In the genomic region with DNA sequence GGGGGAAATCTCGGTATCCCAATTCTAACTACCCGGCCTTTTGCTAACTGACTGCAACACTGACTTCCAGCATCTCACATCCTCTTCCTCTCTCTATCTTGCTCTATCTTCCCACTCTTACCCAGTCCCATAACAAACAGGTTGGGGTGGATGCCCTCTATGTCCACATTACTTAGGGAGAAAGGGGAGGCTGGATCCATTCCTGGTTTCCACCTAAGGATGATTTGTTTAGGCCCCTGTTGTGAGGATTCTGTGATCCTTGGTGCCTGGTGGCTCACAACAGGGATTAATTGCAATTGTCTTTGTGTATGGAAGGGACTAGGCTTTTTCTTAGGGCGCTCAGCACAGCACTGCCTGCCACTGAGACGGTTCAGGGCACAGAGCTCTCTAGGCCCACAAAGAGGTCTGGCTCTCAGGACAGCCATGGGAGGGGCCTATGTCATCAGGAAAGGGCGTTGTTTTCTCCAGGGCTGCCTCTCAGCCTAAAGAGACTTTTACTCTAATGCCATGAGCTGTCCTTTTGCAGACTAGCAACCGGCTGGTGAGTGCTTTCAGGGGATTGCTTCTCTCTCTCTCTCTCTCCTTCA, we compare ENCODE assay signal across 2 cellular contexts.
TF ChIP-seq lines count a peak whose summit lies in the region.

No MANE protein-coding gene starts in this region.

TF ChIP-seq in GM23338, 12 proteins besides CTCF, POLR2A, EP300 and RAD21:
- no peak for TF ChIP-seq POLR2AphosphoS5 (IDR thresholded peaks at IDR 0.05; ENCODE audit: low read depth)
- TF ChIP-seq STAT1 (IDR thresholded peaks at IDR 0.05; ENCODE audit: unreplicated experiment) = no peak
- no peak for TF ChIP-seq NANOG (IDR thresholded peaks at IDR 0.05; ENCODE audit: borderline replicate concordance)
- TF ChIP-seq ZNF114 (CRISPR knock-in tag; IDR thresholded peaks at IDR 0.05) = no peak
- no peak for TF ChIP-seq EZH2 (IDR thresholded peaks at IDR 0.05; ENCODE audit: low read depth, unreplicated experiment)
- TF ChIP-seq, protein P1, sequence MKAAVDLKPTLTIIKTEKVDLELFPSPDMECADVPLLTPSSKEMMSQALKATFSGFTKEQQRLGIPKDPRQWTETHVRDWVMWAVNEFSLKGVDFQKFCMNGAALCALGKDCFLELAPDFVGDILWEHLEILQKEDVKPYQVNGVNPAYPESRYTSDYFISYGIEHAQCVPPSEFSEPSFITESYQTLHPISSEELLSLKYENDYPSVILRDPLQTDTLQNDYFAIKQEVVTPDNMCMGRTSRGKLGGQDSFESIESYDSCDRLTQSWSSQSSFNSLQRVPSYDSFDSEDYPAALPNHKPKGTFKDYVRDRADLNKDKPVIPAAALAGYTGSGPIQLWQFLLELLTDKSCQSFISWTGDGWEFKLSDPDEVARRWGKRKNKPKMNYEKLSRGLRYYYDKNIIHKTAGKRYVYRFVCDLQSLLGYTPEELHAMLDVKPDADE (IDR thresholded peaks at IDR 0.05) = no peak
- TF ChIP-seq, protein P2, sequence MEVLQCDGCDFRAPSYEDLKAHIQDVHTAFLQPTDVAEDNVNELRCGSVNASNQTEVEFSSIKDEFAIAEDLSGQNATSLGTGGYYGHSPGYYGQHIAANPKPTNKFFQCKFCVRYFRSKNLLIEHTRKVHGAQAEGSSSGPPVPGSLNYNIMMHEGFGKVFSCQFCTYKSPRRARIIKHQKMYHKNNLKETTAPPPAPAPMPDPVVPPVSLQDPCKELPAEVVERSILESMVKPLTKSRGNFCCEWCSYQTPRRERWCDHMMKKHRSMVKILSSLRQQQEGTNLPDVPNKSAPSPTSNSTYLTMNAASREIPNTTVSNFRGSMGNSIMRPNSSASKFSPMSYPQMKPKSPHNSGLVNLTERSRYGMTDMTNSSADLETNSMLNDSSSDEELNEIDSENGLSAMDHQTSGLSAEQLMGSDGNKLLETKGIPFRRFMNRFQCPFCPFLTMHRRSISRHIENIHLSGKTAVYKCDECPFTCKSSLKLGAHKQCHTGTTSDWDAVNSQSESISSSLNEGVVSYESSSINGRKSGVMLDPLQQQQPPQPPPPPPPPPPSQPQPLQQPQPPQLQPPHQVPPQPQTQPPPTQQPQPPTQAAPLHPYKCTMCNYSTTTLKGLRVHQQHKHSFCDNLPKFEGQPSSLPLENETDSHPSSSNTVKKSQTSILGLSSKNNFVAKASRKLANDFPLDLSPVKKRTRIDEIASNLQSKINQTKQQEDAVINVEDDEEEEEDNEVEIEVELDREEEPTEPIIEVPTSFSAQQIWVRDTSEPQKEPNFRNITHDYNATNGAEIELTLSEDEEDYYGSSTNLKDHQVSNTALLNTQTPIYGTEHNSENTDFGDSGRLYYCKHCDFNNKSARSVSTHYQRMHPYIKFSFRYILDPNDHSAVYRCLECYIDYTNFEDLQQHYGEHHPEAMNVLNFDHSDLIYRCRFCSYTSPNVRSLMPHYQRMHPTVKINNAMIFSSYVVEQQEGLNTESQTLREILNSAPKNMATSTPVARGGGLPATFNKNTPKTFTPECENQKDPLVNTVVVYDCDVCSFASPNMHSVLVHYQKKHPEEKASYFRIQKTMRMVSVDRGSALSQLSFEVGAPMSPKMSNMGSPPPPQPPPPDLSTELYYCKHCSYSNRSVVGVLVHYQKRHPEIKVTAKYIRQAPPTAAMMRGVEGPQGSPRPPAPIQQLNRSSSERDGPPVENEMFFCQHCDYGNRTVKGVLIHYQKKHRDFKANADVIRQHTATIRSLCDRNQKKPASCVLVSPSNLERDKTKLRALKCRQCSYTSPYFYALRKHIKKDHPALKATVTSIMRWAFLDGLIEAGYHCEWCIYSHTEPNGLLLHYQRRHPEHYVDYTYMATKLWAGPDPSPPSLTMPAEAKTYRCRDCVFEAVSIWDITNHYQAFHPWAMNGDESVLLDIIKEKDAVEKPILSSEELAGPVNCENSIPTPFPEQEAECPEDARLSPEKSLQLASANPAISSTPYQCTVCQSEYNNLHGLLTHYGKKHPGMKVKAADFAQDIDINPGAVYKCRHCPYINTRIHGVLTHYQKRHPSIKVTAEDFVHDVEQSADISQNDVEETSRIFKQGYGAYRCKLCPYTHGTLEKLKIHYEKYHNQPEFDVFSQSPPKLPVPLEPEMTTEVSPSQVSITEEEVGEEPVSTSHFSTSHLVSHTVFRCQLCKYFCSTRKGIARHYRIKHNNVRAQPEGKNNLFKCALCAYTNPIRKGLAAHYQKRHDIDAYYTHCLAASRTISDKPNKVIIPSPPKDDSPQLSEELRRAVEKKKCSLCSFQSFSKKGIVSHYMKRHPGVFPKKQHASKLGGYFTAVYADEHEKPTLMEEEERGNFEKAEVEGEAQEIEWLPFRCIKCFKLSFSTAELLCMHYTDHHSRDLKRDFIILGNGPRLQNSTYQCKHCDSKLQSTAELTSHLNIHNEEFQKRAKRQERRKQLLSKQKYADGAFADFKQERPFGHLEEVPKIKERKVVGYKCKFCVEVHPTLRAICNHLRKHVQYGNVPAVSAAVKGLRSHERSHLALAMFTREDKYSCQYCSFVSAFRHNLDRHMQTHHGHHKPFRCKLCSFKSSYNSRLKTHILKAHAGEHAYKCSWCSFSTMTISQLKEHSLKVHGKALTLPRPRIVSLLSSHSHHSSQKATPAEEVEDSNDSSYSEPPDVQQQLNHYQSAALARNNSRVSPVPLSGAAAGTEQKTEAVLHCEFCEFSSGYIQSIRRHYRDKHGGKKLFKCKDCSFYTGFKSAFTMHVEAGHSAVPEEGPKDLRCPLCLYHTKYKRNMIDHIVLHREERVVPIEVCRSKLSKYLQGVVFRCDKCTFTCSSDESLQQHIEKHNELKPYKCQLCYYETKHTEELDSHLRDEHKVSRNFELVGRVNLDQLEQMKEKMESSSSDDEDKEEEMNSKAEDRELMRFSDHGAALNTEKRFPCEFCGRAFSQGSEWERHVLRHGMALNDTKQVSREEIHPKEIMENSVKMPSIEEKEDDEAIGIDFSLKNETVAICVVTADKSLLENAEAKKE (CRISPR knock-in tag; IDR thresholded peaks at IDR 0.05) = no peak
- TF ChIP-seq, protein P3, sequence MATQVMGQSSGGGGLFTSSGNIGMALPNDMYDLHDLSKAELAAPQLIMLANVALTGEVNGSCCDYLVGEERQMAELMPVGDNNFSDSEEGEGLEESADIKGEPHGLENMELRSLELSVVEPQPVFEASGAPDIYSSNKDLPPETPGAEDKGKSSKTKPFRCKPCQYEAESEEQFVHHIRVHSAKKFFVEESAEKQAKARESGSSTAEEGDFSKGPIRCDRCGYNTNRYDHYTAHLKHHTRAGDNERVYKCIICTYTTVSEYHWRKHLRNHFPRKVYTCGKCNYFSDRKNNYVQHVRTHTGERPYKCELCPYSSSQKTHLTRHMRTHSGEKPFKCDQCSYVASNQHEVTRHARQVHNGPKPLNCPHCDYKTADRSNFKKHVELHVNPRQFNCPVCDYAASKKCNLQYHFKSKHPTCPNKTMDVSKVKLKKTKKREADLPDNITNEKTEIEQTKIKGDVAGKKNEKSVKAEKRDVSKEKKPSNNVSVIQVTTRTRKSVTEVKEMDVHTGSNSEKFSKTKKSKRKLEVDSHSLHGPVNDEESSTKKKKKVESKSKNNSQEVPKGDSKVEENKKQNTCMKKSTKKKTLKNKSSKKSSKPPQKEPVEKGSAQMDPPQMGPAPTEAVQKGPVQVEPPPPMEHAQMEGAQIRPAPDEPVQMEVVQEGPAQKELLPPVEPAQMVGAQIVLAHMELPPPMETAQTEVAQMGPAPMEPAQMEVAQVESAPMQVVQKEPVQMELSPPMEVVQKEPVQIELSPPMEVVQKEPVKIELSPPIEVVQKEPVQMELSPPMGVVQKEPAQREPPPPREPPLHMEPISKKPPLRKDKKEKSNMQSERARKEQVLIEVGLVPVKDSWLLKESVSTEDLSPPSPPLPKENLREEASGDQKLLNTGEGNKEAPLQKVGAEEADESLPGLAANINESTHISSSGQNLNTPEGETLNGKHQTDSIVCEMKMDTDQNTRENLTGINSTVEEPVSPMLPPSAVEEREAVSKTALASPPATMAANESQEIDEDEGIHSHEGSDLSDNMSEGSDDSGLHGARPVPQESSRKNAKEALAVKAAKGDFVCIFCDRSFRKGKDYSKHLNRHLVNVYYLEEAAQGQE (IDR thresholded peaks at IDR 0.05; ENCODE audit: unreplicated experiment) = no peak

TF ChIP-seq in H1, 55 proteins besides CTCF, POLR2A, EP300 and RAD21:
- no peak for TF ChIP-seq NANOG (IDR thresholded peaks at IDR 0.05; ENCODE audit: insufficient read depth, low read depth, low read length, poor library complexity, severe bottlenecking)
- no peak for TF ChIP-seq JUND (IDR thresholded peaks at IDR 0.05; ENCODE audit: low read length)
- TF ChIP-seq CEBPB (IDR thresholded peaks at IDR 0.05; ENCODE audit: low read depth, low read length) = no peak
- TF ChIP-seq EGR1 (IDR thresholded peaks at IDR 0.05; ENCODE audit: borderline replicate concordance, low read depth, low read length) = no peak
- no peak for TF ChIP-seq HDAC6 (IDR thresholded peaks at IDR 0.05; ENCODE audit: low read depth, low read length)
